1 cellular context compared by ENCODE assay signal in the genomic region with DNA sequence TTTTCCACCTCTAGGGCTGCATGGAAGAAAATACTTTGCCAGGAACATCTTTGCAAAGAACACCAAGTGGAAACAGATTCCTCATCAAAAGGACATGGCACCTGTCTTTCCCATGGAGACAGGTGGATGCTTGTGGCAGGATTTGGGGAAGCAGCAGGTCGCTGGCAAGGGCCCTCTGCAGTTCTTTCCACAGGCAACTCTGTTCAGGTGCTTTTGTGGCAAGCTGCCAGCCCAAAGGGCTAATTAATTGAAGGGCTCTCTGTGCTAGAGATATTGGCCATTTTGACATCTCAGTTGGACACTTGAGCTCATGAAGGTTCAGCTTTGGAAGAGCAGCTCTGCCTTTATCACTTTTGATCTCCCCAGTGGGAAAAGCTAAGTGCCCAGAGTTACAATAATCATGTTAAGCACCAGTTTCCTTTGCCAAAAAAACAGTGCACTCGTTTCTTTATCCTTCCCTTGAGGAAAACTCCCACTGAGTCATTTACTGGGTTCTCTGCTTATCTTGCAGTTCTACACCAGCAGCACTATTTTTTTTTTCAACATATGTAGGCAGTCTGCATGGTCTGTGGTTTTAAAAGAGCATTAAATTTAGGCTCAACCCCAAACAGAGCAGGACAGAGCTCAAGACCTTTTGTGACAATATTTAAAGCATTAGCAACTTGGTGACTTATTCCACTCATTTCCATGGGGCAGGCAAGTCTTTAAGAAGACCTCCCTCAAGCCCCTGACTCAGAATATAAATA.
TF ChIP-seq lines count a peak whose summit lies in the region.

No MANE protein-coding gene starts in this region.

TF ChIP-seq in HEK293, 187 proteins besides CTCF, POLR2A, EP300 and RAD21 (continued from another document and continues in another):
- TF ChIP-seq, protein P1, sequence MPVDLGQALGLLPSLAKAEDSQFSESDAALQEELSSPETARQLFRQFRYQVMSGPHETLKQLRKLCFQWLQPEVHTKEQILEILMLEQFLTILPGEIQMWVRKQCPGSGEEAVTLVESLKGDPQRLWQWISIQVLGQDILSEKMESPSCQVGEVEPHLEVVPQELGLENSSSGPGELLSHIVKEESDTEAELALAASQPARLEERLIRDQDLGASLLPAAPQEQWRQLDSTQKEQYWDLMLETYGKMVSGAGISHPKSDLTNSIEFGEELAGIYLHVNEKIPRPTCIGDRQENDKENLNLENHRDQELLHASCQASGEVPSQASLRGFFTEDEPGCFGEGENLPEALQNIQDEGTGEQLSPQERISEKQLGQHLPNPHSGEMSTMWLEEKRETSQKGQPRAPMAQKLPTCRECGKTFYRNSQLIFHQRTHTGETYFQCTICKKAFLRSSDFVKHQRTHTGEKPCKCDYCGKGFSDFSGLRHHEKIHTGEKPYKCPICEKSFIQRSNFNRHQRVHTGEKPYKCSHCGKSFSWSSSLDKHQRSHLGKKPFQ (tag by site-specific recombination; IDR thresholded peaks at IDR 0.05): peak; percentile 78
- TF ChIP-seq ZEB2 (tag by site-specific recombination; IDR thresholded peaks at IDR 0.05) (peak; percentile 90; the same call in 1 of the 2 replicates), ZBTB20 (tag by site-specific recombination; IDR thresholded peaks at IDR 0.05) (peak; percentile 63), ZNF24 (tag by site-specific recombination; IDR thresholded peaks at IDR 0.05) (peak; percentile 93), ZNF488 (tag by site-specific recombination; IDR thresholded peaks at IDR 0.05) (peak; percentile 73; the same call in 1 of the 2 replicates), ZNF514 (tag by site-specific recombination; IDR thresholded peaks at IDR 0.05) (no peak), ZNF239 (tag by site-specific recombination; IDR thresholded peaks at IDR 0.05) (no peak), ZNF704 (tag by site-specific recombination; IDR thresholded peaks at IDR 0.05) (no peak), ZNF623 (tag by site-specific recombination; IDR thresholded peaks at IDR 0.05) (no peak), YY2 (tag by site-specific recombination; IDR thresholded peaks at IDR 0.05) (no peak), ZNF433 (tag by site-specific recombination; IDR thresholded peaks at IDR 0.05; ENCODE audit: low read depth) (no peak), KLF16 (tag by site-specific recombination; IDR thresholded peaks at IDR 0.05) (peak; percentile 58; the same call in 1 of the 2 replicates), ZNF175 (tag by site-specific recombination; IDR thresholded peaks at IDR 0.05) (no peak), ZFHX2 (tag by site-specific recombination; conservative IDR thresholded peaks at IDR 0.05) (peak; percentile 56), PRDM2 (tag by site-specific recombination; IDR thresholded peaks at IDR 0.05; ENCODE audit: borderline replicate concordance) (no peak), GLIS2 (tag by site-specific recombination; IDR thresholded peaks at IDR 0.05) (no peak; the same call in 1 of the 2 replicates), ZNF549 (tag by site-specific recombination; IDR thresholded peaks at IDR 0.05) (no peak), PRDM1 (tag by site-specific recombination; IDR thresholded peaks at IDR 0.05) (no peak), ZNF280C (tag by site-specific recombination; IDR thresholded peaks at IDR 0.05) (no peak), ZFP69B (tag by site-specific recombination; IDR thresholded peaks at IDR 0.05) (0 out of 2 replicates have a peak, but pooled peaks have one; percentile 23), ZNF169 (tag by site-specific recombination; IDR thresholded peaks at IDR 0.05) (no peak), ZNF311 (tag by site-specific recombination; IDR thresholded peaks at IDR 0.05; ENCODE audit: borderline replicate concordance) (no peak), PRDM10 (tag by site-specific recombination; IDR thresholded peaks at IDR 0.05) (peak; percentile 50; the same call in 1 of the 2 replicates)
- TF ChIP-seq, protein P2, sequence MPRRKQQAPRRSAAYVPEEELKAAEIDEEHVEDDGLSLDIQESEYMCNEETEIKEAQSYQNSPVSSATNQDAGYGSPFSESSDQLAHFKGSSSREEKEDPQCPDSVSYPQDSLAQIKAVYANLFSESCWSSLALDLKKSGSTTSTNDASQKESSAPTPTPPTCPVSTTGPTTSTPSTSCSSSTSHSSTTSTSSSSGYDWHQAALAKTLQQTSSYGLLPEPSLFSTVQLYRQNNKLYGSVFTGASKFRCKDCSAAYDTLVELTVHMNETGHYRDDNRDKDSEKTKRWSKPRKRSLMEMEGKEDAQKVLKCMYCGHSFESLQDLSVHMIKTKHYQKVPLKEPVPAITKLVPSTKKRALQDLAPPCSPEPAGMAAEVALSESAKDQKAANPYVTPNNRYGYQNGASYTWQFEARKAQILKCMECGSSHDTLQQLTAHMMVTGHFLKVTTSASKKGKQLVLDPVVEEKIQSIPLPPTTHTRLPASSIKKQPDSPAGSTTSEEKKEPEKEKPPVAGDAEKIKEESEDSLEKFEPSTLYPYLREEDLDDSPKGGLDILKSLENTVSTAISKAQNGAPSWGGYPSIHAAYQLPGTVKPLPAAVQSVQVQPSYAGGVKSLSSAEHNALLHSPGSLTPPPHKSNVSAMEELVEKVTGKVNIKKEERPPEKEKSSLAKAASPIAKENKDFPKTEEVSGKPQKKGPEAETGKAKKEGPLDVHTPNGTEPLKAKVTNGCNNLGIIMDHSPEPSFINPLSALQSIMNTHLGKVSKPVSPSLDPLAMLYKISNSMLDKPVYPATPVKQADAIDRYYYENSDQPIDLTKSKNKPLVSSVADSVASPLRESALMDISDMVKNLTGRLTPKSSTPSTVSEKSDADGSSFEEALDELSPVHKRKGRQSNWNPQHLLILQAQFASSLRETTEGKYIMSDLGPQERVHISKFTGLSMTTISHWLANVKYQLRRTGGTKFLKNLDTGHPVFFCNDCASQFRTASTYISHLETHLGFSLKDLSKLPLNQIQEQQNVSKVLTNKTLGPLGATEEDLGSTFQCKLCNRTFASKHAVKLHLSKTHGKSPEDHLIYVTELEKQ (tag by site-specific recombination; IDR thresholded peaks at IDR 0.05; ENCODE audit: borderline replicate concordance): peak; percentile 85
- TF ChIP-seq, protein P3, sequence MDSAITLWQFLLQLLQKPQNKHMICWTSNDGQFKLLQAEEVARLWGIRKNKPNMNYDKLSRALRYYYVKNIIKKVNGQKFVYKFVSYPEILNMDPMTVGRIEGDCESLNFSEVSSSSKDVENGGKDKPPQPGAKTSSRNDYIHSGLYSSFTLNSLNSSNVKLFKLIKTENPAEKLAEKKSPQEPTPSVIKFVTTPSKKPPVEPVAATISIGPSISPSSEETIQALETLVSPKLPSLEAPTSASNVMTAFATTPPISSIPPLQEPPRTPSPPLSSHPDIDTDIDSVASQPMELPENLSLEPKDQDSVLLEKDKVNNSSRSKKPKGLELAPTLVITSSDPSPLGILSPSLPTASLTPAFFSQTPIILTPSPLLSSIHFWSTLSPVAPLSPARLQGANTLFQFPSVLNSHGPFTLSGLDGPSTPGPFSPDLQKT (IDR thresholded peaks at IDR 0.05; ENCODE audit: borderline replicate concordance, low read depth, low read length): no peak
- TF ChIP-seq, protein P4, sequence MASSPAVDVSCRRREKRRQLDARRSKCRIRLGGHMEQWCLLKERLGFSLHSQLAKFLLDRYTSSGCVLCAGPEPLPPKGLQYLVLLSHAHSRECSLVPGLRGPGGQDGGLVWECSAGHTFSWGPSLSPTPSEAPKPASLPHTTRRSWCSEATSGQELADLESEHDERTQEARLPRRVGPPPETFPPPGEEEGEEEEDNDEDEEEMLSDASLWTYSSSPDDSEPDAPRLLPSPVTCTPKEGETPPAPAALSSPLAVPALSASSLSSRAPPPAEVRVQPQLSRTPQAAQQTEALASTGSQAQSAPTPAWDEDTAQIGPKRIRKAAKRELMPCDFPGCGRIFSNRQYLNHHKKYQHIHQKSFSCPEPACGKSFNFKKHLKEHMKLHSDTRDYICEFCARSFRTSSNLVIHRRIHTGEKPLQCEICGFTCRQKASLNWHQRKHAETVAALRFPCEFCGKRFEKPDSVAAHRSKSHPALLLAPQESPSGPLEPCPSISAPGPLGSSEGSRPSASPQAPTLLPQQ (tag by site-specific recombination; IDR thresholded peaks at IDR 0.05): peak; percentile 68
